In genomic region chr1:32650752-32651460, GRCh38 we compare ENCODE assay signal across 1 cellular context.
TF ChIP-seq lines count a peak whose summit lies in the region.

Gene RBBP4, plus strand, starts transcription at chr1:32651208. Its CDS starts 99 bp downstream, at chr1:32651307.

TF ChIP-seq in HepG2, 621 proteins besides CTCF, POLR2A, EP300 and RAD21 (continued from another document and continues in another):
- TF ChIP-seq ZBTB40 (IDR thresholded peaks at IDR 0.05) (no peak), ZBTB40 (CRISPR knock-in tag; IDR thresholded peaks at IDR 0.05) (peak; percentile 89), NPAS2 (CRISPR knock-in tag; IDR thresholded peaks at IDR 0.05; ENCODE audit: borderline replicate concordance) (0 out of 2 replicates have a peak, but pooled peaks have one; percentile 63), ZNF776 (CRISPR knock-in tag; IDR thresholded peaks at IDR 0.05) (peak; percentile 63; the same call in 1 of the 2 replicates), ZNF3 (CRISPR knock-in tag; IDR thresholded peaks at IDR 0.05) (no peak; the same call in 1 of the 2 replicates), DMAP1 (CRISPR knock-in tag; IDR thresholded peaks at IDR 0.05) (peak; percentile 90), RAD51 (IDR thresholded peaks at IDR 0.05; ENCODE audit: borderline replicate concordance) (peak; percentile 68; the same call in 1 of the 2 replicates), EEA1 (CRISPR knock-in tag; IDR thresholded peaks at IDR 0.05; ENCODE audit: borderline replicate concordance) (peak; percentile 21; the same call in 1 of the 2 replicates), ZNF761 (CRISPR knock-in tag; conservative IDR thresholded peaks at IDR 0.05) (peak; percentile 48; the same call in 1 of the 2 replicates), ZNF782 (CRISPR knock-in tag; IDR thresholded peaks at IDR 0.05; ENCODE audit: borderline replicate concordance) (no peak; the same call in 1 of the 2 replicates), FOSL2 (CRISPR knock-in tag; IDR thresholded peaks at IDR 0.05) (no peak), HNRNPK (IDR thresholded peaks at IDR 0.05; ENCODE audit: low read depth, low read length, poor library complexity, severe bottlenecking) (peak; percentile 66), ZNF570 (CRISPR knock-in tag; IDR thresholded peaks at IDR 0.05; ENCODE audit: borderline replicate concordance) (peak; percentile 58; the same call in 1 of the 2 replicates), SP140L (CRISPR knock-in tag; IDR thresholded peaks at IDR 0.05; ENCODE audit: borderline replicate concordance) (no peak), ZNF746 (CRISPR knock-in tag; IDR thresholded peaks at IDR 0.05) (peak; percentile 68), SP1 (IDR thresholded peaks at IDR 0.05) (no peak), SP1 (CRISPR knock-in tag; IDR thresholded peaks at IDR 0.05) (peak; percentile 76), KDM6A (CRISPR knock-in tag; IDR thresholded peaks at IDR 0.05; ENCODE audit: low read depth) (no peak), NCOA2 (CRISPR knock-in tag; IDR thresholded peaks at IDR 0.05) (peak; percentile 14; the same call in 1 of the 2 replicates), TIGD3 (CRISPR knock-in tag; IDR thresholded peaks at IDR 0.05; ENCODE audit: borderline replicate concordance) (peak; percentile 36; the same call in 1 of the 2 replicates), ZNF253 (CRISPR knock-in tag; IDR thresholded peaks at IDR 0.05; ENCODE audit: borderline replicate concordance) (peak; percentile 98), ZFP62 (CRISPR knock-in tag; IDR thresholded peaks at IDR 0.05) (no peak), CAMTA2 (CRISPR knock-in tag; IDR thresholded peaks at IDR 0.05; ENCODE audit: borderline replicate concordance) (no peak), ATM (IDR thresholded peaks at IDR 0.05; ENCODE audit: borderline replicate concordance) (no peak), ZNF382 (CRISPR knock-in tag; IDR thresholded peaks at IDR 0.05; ENCODE audit: borderline replicate concordance) (no peak), ERF (CRISPR knock-in tag; IDR thresholded peaks at IDR 0.05) (peak; percentile 91), RELA (CRISPR knock-in tag; IDR thresholded peaks at IDR 0.05) (no peak), REXO4 (CRISPR knock-in tag; IDR thresholded peaks at IDR 0.05; ENCODE audit: borderline replicate concordance) (0 out of 2 replicates have a peak, but pooled peaks have one; percentile 13), IKZF1 (IDR thresholded peaks at IDR 0.05) (no peak), ZNF460 (CRISPR knock-in tag; IDR thresholded peaks at IDR 0.05; ENCODE audit: borderline replicate concordance) (no peak), TARDBP (CRISPR knock-in tag; IDR thresholded peaks at IDR 0.05) (peak; percentile 19; the same call in 1 of the 2 replicates), HES4 (CRISPR knock-in tag; IDR thresholded peaks at IDR 0.05; ENCODE audit: borderline replicate concordance) (peak; percentile 93), MEIS1 (CRISPR knock-in tag; IDR thresholded peaks at IDR 0.05; ENCODE audit: borderline replicate concordance) (peak; percentile 78; the same call in 1 of the 2 replicates), MTA3 (CRISPR knock-in tag; IDR thresholded peaks at IDR 0.05) (no peak), FOXK2 (IDR thresholded peaks at IDR 0.05) (no peak), MXD1 (CRISPR knock-in tag; IDR thresholded peaks at IDR 0.05) (peak; percentile 89), SSRP1 (CRISPR knock-in tag; IDR thresholded peaks at IDR 0.05) (no peak)
- TF ChIP-seq, protein P1, sequence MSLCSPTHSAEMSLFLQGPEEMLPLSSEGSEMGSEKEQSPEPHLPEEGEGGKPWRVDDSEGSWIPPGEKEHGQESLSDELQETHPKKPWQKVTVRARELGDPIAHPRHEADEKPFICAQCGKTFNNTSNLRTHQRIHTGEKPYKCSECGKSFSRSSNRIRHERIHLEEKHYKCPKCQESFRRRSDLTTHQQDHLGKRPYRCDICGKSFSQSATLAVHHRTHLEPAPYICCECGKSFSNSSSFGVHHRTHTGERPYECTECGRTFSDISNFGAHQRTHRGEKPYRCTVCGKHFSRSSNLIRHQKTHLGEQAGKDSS (CRISPR knock-in tag; IDR thresholded peaks at IDR 0.05; ENCODE audit: borderline replicate concordance, low read depth), result peak; percentile 77; the same call in 1 of the 2 replicates
- TF ChIP-seq, protein P2, sequence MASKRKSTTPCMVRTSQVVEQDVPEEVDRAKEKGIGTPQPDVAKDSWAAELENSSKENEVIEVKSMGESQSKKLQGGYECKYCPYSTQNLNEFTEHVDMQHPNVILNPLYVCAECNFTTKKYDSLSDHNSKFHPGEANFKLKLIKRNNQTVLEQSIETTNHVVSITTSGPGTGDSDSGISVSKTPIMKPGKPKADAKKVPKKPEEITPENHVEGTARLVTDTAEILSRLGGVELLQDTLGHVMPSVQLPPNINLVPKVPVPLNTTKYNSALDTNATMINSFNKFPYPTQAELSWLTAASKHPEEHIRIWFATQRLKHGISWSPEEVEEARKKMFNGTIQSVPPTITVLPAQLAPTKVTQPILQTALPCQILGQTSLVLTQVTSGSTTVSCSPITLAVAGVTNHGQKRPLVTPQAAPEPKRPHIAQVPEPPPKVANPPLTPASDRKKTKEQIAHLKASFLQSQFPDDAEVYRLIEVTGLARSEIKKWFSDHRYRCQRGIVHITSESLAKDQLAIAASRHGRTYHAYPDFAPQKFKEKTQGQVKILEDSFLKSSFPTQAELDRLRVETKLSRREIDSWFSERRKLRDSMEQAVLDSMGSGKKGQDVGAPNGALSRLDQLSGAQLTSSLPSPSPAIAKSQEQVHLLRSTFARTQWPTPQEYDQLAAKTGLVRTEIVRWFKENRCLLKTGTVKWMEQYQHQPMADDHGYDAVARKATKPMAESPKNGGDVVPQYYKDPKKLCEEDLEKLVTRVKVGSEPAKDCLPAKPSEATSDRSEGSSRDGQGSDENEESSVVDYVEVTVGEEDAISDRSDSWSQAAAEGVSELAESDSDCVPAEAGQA (IDR thresholded peaks at IDR 0.05; ENCODE audit: low read depth), result 0 out of 2 replicates have a peak, but pooled peaks have one; percentile 5
- TF ChIP-seq, protein P2 (CRISPR knock-in tag; IDR thresholded peaks at IDR 0.05; ENCODE audit: borderline replicate concordance), result peak; percentile 54; the same call in 1 of the 2 replicates
- TF ChIP-seq, protein P3, sequence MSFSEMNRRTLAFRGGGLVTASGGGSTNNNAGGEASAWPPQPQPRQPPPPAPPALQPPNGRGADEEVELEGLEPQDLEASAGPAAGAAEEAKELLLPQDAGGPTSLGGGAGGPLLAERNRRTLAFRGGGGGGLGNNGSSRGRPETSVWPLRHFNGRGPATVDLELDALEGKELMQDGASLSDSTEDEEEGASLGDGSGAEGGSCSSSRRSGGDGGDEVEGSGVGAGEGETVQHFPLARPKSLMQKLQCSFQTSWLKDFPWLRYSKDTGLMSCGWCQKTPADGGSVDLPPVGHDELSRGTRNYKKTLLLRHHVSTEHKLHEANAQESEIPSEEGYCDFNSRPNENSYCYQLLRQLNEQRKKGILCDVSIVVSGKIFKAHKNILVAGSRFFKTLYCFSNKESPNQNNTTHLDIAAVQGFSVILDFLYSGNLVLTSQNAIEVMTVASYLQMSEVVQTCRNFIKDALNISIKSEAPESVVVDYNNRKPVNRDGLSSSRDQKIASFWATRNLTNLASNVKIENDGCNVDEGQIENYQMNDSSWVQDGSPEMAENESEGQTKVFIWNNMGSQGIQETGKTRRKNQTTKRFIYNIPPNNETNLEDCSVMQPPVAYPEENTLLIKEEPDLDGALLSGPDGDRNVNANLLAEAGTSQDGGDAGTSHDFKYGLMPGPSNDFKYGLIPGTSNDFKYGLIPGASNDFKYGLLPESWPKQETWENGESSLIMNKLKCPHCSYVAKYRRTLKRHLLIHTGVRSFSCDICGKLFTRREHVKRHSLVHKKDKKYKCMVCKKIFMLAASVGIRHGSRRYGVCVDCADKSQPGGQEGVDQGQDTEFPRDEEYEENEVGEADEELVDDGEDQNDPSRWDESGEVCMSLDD (CRISPR knock-in tag; IDR thresholded peaks at IDR 0.05; ENCODE audit: borderline replicate concordance), result peak; percentile 71; the same call in 1 of the 2 replicates
